14 cellular contexts compared by ENCODE assay signal in genomic region chr2:15808980-15809379, GRCh38.
"Had no signal": no experiment of that assay in that cellular context is flagged by ENCODE, and none has a peak within 500 bp of the region (broad histone marks: within the 10 kb centered on the region; RNA-seq: fewer than 3 reads in every experiment).

No MANE protein-coding gene starts in this region.

- ATAC-seq: effector memory CD8-positive, alpha-beta T cell; left colon had no signal

- H3K27me3 ChIP-seq: adrenal gland, thyroid gland, vagina had no signal

- H3K9me3 Mint-ChIP-seq: dendritic cell treated with granulocyte-macrophage colony-stimulating factor and Interleukin-4, amounts not matched to agents 40 ng/mL and 50 ng/mL, for 4 days; effector memory CD8-positive, alpha-beta T cell had no signal

- H3K9me3 ChIP-seq: adrenal gland, thyroid gland, vagina had no signal

- H3K4me3 ChIP-seq: adrenal gland, thyroid gland, vagina had no signal

- DNase-seq: activated CD4-positive, alpha-beta T cell treated with anti-CD3 and anti-CD28 coated beads, Interleukin-2, amount 50 U/mL, for 4 hours; activated CD4-positive, CD25-positive, alpha-beta regulatory T cell treated with anti-CD3 and anti-CD28 coated beads, Interleukin-2, amount 50 U/mL, for 72 hours; activated naive CD4-positive, alpha-beta T cell treated with anti-CD3 and anti-CD28 coated beads, Interleukin-2, amount 50 U/mL, for 16 hours; activated T-cell treated with anti-CD3 and anti-CD28 coated beads, Interleukin-2, amount 50 U/mL, for 1 hour; adrenal gland; effector memory CD8-positive, alpha-beta T cell; erythroblast; hypothalamus; left colon; small intestine; thyroid gland had no signal

- H3K36me3 ChIP-seq: adrenal gland, thyroid gland, vagina had no signal

- H3K4me1 ChIP-seq: adrenal gland, parathyroid adenoma, vagina had no signal

- H2AFZ ChIP-seq: parathyroid adenoma had no signal

- H3K27ac ChIP-seq: adrenal gland, parathyroid adenoma, thyroid gland, vagina had no signal

- H3K27me3 Mint-ChIP-seq: dendritic cell treated with granulocyte-macrophage colony-stimulating factor and Interleukin-4, amounts not matched to agents 40 ng/mL and 50 ng/mL, for 4 days had no signal

- H3K9ac ChIP-seq: parathyroid adenoma had no signal

- H3K79me2 ChIP-seq: parathyroid adenoma had no signal

- H3K4me3 Mint-ChIP-seq: dendritic cell treated with granulocyte-macrophage colony-stimulating factor and Interleukin-4, amounts not matched to agents 40 ng/mL and 50 ng/mL, for 4 days; effector memory CD8-positive, alpha-beta T cell had no signal

- H3K27ac Mint-ChIP-seq: dendritic cell treated with granulocyte-macrophage colony-stimulating factor and Interleukin-4, amounts not matched to agents 40 ng/mL and 50 ng/mL, for 4 days; effector memory CD8-positive, alpha-beta T cell had no signal
